1 cellular context compared by ENCODE assay signal in the genomic region with DNA sequence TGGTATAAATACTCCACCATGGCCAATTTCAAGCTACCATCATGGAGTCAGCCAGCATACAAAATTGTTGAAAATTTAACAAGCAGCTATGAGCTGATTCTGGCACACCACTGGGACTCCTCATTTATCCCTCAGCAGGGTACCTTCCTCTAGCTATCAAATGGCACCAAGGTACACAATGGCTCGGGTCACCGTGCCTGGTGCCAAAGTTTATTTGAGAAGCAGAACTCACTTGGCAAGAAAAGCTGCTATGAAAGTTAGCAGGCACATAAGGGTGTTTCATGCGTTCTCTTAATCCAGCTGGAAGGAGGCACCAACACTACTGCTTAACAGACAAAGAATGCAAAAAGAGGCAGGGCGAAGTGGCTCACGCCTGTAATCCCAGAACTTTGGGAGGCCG.
TF ChIP-seq lines count a peak whose summit lies in the region.

No MANE protein-coding gene starts in this region.

TF ChIP-seq in GM23338, 12 proteins besides CTCF, POLR2A, EP300 and RAD21 (continued from another document):
- TF ChIP-seq, protein P1, sequence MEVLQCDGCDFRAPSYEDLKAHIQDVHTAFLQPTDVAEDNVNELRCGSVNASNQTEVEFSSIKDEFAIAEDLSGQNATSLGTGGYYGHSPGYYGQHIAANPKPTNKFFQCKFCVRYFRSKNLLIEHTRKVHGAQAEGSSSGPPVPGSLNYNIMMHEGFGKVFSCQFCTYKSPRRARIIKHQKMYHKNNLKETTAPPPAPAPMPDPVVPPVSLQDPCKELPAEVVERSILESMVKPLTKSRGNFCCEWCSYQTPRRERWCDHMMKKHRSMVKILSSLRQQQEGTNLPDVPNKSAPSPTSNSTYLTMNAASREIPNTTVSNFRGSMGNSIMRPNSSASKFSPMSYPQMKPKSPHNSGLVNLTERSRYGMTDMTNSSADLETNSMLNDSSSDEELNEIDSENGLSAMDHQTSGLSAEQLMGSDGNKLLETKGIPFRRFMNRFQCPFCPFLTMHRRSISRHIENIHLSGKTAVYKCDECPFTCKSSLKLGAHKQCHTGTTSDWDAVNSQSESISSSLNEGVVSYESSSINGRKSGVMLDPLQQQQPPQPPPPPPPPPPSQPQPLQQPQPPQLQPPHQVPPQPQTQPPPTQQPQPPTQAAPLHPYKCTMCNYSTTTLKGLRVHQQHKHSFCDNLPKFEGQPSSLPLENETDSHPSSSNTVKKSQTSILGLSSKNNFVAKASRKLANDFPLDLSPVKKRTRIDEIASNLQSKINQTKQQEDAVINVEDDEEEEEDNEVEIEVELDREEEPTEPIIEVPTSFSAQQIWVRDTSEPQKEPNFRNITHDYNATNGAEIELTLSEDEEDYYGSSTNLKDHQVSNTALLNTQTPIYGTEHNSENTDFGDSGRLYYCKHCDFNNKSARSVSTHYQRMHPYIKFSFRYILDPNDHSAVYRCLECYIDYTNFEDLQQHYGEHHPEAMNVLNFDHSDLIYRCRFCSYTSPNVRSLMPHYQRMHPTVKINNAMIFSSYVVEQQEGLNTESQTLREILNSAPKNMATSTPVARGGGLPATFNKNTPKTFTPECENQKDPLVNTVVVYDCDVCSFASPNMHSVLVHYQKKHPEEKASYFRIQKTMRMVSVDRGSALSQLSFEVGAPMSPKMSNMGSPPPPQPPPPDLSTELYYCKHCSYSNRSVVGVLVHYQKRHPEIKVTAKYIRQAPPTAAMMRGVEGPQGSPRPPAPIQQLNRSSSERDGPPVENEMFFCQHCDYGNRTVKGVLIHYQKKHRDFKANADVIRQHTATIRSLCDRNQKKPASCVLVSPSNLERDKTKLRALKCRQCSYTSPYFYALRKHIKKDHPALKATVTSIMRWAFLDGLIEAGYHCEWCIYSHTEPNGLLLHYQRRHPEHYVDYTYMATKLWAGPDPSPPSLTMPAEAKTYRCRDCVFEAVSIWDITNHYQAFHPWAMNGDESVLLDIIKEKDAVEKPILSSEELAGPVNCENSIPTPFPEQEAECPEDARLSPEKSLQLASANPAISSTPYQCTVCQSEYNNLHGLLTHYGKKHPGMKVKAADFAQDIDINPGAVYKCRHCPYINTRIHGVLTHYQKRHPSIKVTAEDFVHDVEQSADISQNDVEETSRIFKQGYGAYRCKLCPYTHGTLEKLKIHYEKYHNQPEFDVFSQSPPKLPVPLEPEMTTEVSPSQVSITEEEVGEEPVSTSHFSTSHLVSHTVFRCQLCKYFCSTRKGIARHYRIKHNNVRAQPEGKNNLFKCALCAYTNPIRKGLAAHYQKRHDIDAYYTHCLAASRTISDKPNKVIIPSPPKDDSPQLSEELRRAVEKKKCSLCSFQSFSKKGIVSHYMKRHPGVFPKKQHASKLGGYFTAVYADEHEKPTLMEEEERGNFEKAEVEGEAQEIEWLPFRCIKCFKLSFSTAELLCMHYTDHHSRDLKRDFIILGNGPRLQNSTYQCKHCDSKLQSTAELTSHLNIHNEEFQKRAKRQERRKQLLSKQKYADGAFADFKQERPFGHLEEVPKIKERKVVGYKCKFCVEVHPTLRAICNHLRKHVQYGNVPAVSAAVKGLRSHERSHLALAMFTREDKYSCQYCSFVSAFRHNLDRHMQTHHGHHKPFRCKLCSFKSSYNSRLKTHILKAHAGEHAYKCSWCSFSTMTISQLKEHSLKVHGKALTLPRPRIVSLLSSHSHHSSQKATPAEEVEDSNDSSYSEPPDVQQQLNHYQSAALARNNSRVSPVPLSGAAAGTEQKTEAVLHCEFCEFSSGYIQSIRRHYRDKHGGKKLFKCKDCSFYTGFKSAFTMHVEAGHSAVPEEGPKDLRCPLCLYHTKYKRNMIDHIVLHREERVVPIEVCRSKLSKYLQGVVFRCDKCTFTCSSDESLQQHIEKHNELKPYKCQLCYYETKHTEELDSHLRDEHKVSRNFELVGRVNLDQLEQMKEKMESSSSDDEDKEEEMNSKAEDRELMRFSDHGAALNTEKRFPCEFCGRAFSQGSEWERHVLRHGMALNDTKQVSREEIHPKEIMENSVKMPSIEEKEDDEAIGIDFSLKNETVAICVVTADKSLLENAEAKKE (CRISPR knock-in tag; IDR thresholded peaks at IDR 0.05) = no peak
- no peak for TF ChIP-seq POLR2AphosphoS5 (IDR thresholded peaks at IDR 0.05; ENCODE audit: low read depth)
- no peak for TF ChIP-seq EZH2 (IDR thresholded peaks at IDR 0.05; ENCODE audit: low read depth, unreplicated experiment)
- no peak for TF ChIP-seq ZNF114 (CRISPR knock-in tag; IDR thresholded peaks at IDR 0.05)
- TF ChIP-seq NANOG (IDR thresholded peaks at IDR 0.05; ENCODE audit: borderline replicate concordance) = no peak
- TF ChIP-seq ZNF331 (CRISPR knock-in tag; IDR thresholded peaks at IDR 0.05; ENCODE audit: low read depth) = no peak
- TF ChIP-seq EZH2phosphoT487 (IDR thresholded peaks at IDR 0.05; ENCODE audit: unreplicated experiment) = no peak
- TF ChIP-seq JUNB (IDR thresholded peaks at IDR 0.05; ENCODE audit: unreplicated experiment) = no peak
- TF ChIP-seq, protein P2, sequence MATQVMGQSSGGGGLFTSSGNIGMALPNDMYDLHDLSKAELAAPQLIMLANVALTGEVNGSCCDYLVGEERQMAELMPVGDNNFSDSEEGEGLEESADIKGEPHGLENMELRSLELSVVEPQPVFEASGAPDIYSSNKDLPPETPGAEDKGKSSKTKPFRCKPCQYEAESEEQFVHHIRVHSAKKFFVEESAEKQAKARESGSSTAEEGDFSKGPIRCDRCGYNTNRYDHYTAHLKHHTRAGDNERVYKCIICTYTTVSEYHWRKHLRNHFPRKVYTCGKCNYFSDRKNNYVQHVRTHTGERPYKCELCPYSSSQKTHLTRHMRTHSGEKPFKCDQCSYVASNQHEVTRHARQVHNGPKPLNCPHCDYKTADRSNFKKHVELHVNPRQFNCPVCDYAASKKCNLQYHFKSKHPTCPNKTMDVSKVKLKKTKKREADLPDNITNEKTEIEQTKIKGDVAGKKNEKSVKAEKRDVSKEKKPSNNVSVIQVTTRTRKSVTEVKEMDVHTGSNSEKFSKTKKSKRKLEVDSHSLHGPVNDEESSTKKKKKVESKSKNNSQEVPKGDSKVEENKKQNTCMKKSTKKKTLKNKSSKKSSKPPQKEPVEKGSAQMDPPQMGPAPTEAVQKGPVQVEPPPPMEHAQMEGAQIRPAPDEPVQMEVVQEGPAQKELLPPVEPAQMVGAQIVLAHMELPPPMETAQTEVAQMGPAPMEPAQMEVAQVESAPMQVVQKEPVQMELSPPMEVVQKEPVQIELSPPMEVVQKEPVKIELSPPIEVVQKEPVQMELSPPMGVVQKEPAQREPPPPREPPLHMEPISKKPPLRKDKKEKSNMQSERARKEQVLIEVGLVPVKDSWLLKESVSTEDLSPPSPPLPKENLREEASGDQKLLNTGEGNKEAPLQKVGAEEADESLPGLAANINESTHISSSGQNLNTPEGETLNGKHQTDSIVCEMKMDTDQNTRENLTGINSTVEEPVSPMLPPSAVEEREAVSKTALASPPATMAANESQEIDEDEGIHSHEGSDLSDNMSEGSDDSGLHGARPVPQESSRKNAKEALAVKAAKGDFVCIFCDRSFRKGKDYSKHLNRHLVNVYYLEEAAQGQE (IDR thresholded peaks at IDR 0.05; ENCODE audit: unreplicated experiment) = no peak
TF ChIP-seq in GM23338: peak in this region for 0.
